Comparison of ENCODE assay signal across 8 cellular contexts in genomic region chr9:114538241-114538640, GRCh38. TPM values are rescaled to one million over a fixed set of nuclear protein-coding genes. Genes with fewer than 3 reads are reported as not detected.
DNase-seq lines count a peak whose midpoint lies in the region; ATAC-seq and TF ChIP-seq lines count a peak whose summit lies in the region.

No MANE protein-coding gene starts in this region.

- H3K27me3 ChIP-seq in tibial nerve: no peaks in the 10 kb centered on the region
- H3K27me3 ChIP-seq in gastroesophageal sphincter: no peaks in the 10 kb centered on the region

- TF ChIP-seq POLR2A in tibial nerve (IDR thresholded peaks at IDR 0.05): no peak
- no peak for TF ChIP-seq POLR2A in gastroesophageal sphincter (IDR thresholded peaks at IDR 0.05)

- H3K27ac Mint-ChIP-seq in IgD-negative memory B cell: no peak overlapping the region

- ATAC-seq in GM18511 (IDR thresholded peaks at IDR 0.05; ENCODE audit: unreplicated experiment) (peak; percentile 73), HG03039 (IDR thresholded peaks at IDR 0.05; ENCODE audit: unreplicated experiment) (no peak), gastroesophageal sphincter (no peak)

- H3K4me1 Mint-ChIP-seq in IgD-negative memory B cell: peaks cover 6 to 21% (median 20%) of the 10 kb centered on the region in 3 donors

- H3K4me1 ChIP-seq in tibial nerve (no peaks in the 10 kb centered on the region), gastroesophageal sphincter (no peaks in the 10 kb centered on the region)

- peak overlapping the region in 3 of 4 donors; percentile 2 to 35 (median 16) for H3K4me3 Mint-ChIP-seq in IgD-negative memory B cell

- H3K9me3 Mint-ChIP-seq in IgD-negative memory B cell: no peaks in the 10 kb centered on the region

- WGBS in tibial nerve, 2 donors: 34 to 48% methylated on average over 5 of the region's 5 CpGs
- 27% methylated on average over 4 of the region's 5 CpGs; no CpG with 5 or more reads in 1 of the 2 donors for WGBS in gastroesophageal sphincter (ENCODE audit: low coverage in 1 of 2), 2 donors

- no peak overlapping the region for H3K4me3 ChIP-seq in tibial nerve
- H3K4me3 ChIP-seq in gastroesophageal sphincter: no peak overlapping the region

- no peak overlapping the region for H3K27ac ChIP-seq in tibial nerve
- H3K27ac ChIP-seq in gastroesophageal sphincter: no peak overlapping the region

- no peak for TF ChIP-seq CTCF in tibial nerve (IDR thresholded peaks at IDR 0.05)
- no peak for TF ChIP-seq CTCF in gastroesophageal sphincter (IDR thresholded peaks at IDR 0.05)

- peaks cover 2% of the 10 kb centered on the region for H3K36me3 Mint-ChIP-seq in IgD-negative memory B cell

- TF ChIP-seq EP300 in tibial nerve (IDR thresholded peaks at IDR 0.05) (no peak), gastroesophageal sphincter (IDR thresholded peaks at IDR 0.05) (no peak)

- H3K36me3 ChIP-seq in tibial nerve (no peaks in the 10 kb centered on the region), gastroesophageal sphincter (no peaks in the 10 kb centered on the region)

- peak; percentile 2 to 6 for DNase-seq in activated CD4-positive, alpha-beta T cell treated with anti-CD3 and anti-CD28 coated beads, Interleukin-2, amount 50 U/mL, for 4 hours
- peak; percentile 17 for DNase-seq in mucosa of gallbladder (ENCODE audit: low spot score)
- DNase-seq in mesenteric fat pad (ENCODE audit: low spot score): no peak
- no peak for DNase-seq in tibial nerve (ENCODE audit: low spot score in 2 of 2)

- H3K9me3 ChIP-seq in tibial nerve (no peaks in the 10 kb centered on the region), gastroesophageal sphincter (no peaks in the 10 kb centered on the region)

- peaks cover 1% of the 10 kb centered on the region for H3K27me3 Mint-ChIP-seq in IgD-negative memory B cell

RNA-seq across cellular contexts. Expression of gene WHRN, which starts 33.0 kb away (rescaled TPM):
- polyA plus RNA-seq in IgD-negative memory B cell: 0.89 TPM
- total RNA-seq in mucosa of gallbladder (9.2 TPM), mesenteric fat pad (5.5 TPM), tibial nerve (10 to 100 TPM in 1 of 4 donors, 1 to 10 TPM in 3; 3.7 to 13.2 (median 6.0) TPM), gastroesophageal sphincter (10 to 100 TPM in 3 of 4 donors, 1 to 10 TPM in 1; 8.4 to 12.9 (median 11.0) TPM)

RNA-seq across cellular contexts. Expression of gene ATP6V1G1, which starts 49.3 kb away (rescaled TPM):
- polyA plus RNA-seq in IgD-negative memory B cell: 361 TPM
- total RNA-seq in mucosa of gallbladder: 68.9 TPM
- 70.4 TPM for total RNA-seq in mesenteric fat pad
- total RNA-seq in tibial nerve: 100 to 1,000 TPM; 140 to 161 (median 154) TPM
- total RNA-seq in gastroesophageal sphincter: 100 to 1,000 TPM in 3 of 4 donors, 10 to 100 TPM in 1; 91.2 to 137 (median 120) TPM

Comparison
In these comparisons a context has a peak if more than half of its experiments do, and no peak if none do; other contexts are left out.
1. DNase-seq: peak in activated CD4-positive, alpha-beta T cell treated with anti-CD3 and anti-CD28 coated beads, Interleukin-2, amount 50 U/mL, for 4 hours (2 of 2) and mucosa of gallbladder (single experiment); none in mesenteric fat pad (single experiment) and tibial nerve (0 of 2).